In the genomic region with DNA sequence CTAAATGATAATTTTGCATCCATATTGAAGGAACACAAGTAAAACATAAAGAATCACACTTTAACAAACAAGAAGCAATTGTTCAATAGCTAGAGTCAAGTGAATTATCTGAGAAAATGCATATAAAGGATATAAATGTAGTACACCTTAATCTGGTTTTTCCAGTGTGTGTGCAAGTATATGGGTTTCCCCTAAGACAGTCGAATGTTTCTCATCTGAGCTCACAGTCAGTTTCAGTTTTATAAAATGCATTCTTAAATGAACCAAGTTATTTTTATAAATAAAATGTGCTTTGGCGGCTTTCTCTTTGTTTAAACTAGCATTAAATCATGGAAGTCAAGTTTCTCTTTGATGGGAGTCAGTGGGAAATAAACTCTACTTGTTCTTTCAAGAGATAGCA, we compare ENCODE assay signal across 22 cellular contexts.
DNase-seq lines count a peak whose midpoint lies in the region; ATAC-seq and TF ChIP-seq lines count a peak whose summit lies in the region.
"Had no signal": no experiment of that assay in that cellular context is flagged by ENCODE, and none has a peak within 500 bp of the region (broad histone marks: within the 10 kb centered on the region; RNA-seq: fewer than 3 reads in every experiment).

No MANE protein-coding gene starts in this region.

- TF ChIP-seq RAD21 in SK-N-SH (IDR thresholded peaks at IDR 0.05; ENCODE audit: low read length), result no peak

- no peaks in the 10 kb centered on the region for H3K27me3 ChIP-seq in SK-N-SH (ENCODE audit: insufficient read depth)
- H3K27me3 ChIP-seq in SU-DHL-6 (ENCODE audit: low read length), result no peaks in the 10 kb centered on the region
- H3K27me3 ChIP-seq: ascending aorta, cardiac muscle cell, foreskin keratinocyte had no signal

- H3K36me3 ChIP-seq in SK-N-SH (replicated peaks in 1 of 2; ENCODE audit: control insufficient read depth in 1 of 2, insufficient read depth in 2 of 2, low read length in 1 of 2) (peaks cover 0 to 5% of the 10 kb centered on the region in 2 experiments), SU-DHL-6 (ENCODE audit: low read length) (no peaks in the 10 kb centered on the region), mucosa of descending colon (ENCODE audit: low read depth) (no peaks in the 10 kb centered on the region)
- H3K36me3 ChIP-seq: ascending aorta, cardiac muscle cell had no signal

- intact Hi-C loops in posterior vena cava (cut with DNase I), result no loop called here
- intact Hi-C loops in mucosa of descending colon (cut with DNase I, micrococcal nuclease), result no loop called here

- H3K4me2 ChIP-seq in SK-N-SH (no peak overlapping the region), SU-DHL-6 (ENCODE audit: low read depth, low read length, poor library complexity, severe bottlenecking) (peak overlapping the region; percentile 24)

- H4K20me1 ChIP-seq in SK-N-SH (ENCODE audit: insufficient read depth) (no peaks in the 10 kb centered on the region), SU-DHL-6 (ENCODE audit: low read depth, low read length) (no peaks in the 10 kb centered on the region)

- no peak for TF ChIP-seq CTCF in SK-N-SH (IDR thresholded peaks at IDR 0.05)
- TF ChIP-seq CTCF in SU-DHL-6 (IDR thresholded peaks at IDR 0.05; ENCODE audit: insufficient read depth, low read length, poor library complexity, severe bottlenecking), result no peak
- TF ChIP-seq CTCF in mucosa of descending colon (IDR thresholded peaks at IDR 0.05), result no peak

- H3K27ac ChIP-seq in SK-N-SH (ENCODE audit: low read depth in 2 of 2, low read length in 1 of 2) (no peak overlapping the region), SU-DHL-6 (ENCODE audit: low read depth, low read length) (no peak overlapping the region)
- H3K27ac ChIP-seq: 22Rv1, ascending aorta, cardiac muscle cell, foreskin keratinocyte had no signal

- H3K9ac ChIP-seq in SK-N-SH (no peak overlapping the region), SU-DHL-6 (ENCODE audit: low read length) (no peak overlapping the region)

- DNase-seq in SK-N-SH (no peak), iris pigment epithelial cell (ENCODE audit: low read depth) (peak; percentile 45), posterior vena cava (ENCODE audit: low spot score) (no peak), mucosa of descending colon (no peak)
- DNase-seq: cortex of kidney; effector memory CD8-positive, alpha-beta T cell; foreskin keratinocyte; left cardiac atrium; mammary epithelial cell; NCI-H446 treated with DMSO at 0.1 percent for 48 hours; NCI-H82; Right ventricle myocardium superior; stimulated activated CD4-positive, alpha-beta T cell treated with anti-CD3 and anti-CD28 coated beads, Interleukin-4, amount 100 ng/mL, for 4 hours; stimulated activated naive B cell treated with anti-CD40 and anti-IgM and Interleukin-4, amounts not matched to agents 10 μg/mL and 1 μg/mL and 100 μg/mL, for 72 hours; T1000 had no signal

- H2AFZ ChIP-seq in SK-N-SH (ENCODE audit: low read depth) (0 out of 2 replicates have a peak overlapping the region, but pooled peaks have one; percentile 38), SU-DHL-6 (ENCODE audit: low read depth, low read length, severe bottlenecking) (no peak overlapping the region)

- POLR2A ChIA-PET in SK-N-SH (lab: Yijun Ruan, JAX), result no interaction called here

- no peaks in the 10 kb centered on the region for H3K79me2 ChIP-seq in SK-N-SH (ENCODE audit: insufficient read depth)
- no peaks in the 10 kb centered on the region for H3K79me2 ChIP-seq in SU-DHL-6 (ENCODE audit: insufficient read depth, low read length)

- H3K9me2 ChIP-seq in SK-N-SH, result no peaks in the 10 kb centered on the region
- no peaks in the 10 kb centered on the region for H3K9me2 ChIP-seq in SU-DHL-6 (replicated peaks; ENCODE audit: insufficient read depth, low read length)

- CTCF ChIA-PET in SK-N-SH (lab: Yijun Ruan, JAX), result interaction anchor here (1.4 to 11.6 kb wide), 2 partner anchors 79 to 785 kb away, joined by 4 to 77 read pairs; no protein-coding TSS in a partner anchor

- H3K9me3 ChIP-seq in SK-N-SH (no peaks in the 10 kb centered on the region), SU-DHL-6 (ENCODE audit: insufficient read depth, low read length) (no peaks in the 10 kb centered on the region), mucosa of descending colon (no peaks in the 10 kb centered on the region)
- H3K9me3 ChIP-seq: ascending aorta had no signal

- WGBS in SK-N-SH (ENCODE audit: low lambda C conversion rate), result 88% methylated on average over 2 of the region's 2 CpGs

- H3K4me1 ChIP-seq in SK-N-SH (ENCODE audit: control insufficient read depth in 1 of 2, insufficient read depth in 2 of 2, low read depth in 1 of 2, low read length in 1 of 2) (peaks cover 0 to 11% of the 10 kb centered on the region in 2 experiments; a peak in 1 of 4 replicates), mucosa of descending colon (ENCODE audit: low read depth) (no peaks in the 10 kb centered on the region)
- H3K4me1 ChIP-seq: ascending aorta, foreskin keratinocyte had no signal

- H3K4me3 ChIP-seq in SK-N-SH (ENCODE audit: low read depth in 2 of 2, low read length in 1 of 2) (no peak overlapping the region), SU-DHL-6 (ENCODE audit: insufficient read depth, low read length, poor library complexity, severe bottlenecking) (no peak overlapping the region), mucosa of descending colon (no peak overlapping the region)
- H3K4me3 ChIP-seq: ascending aorta, cardiac muscle cell had no signal

- no peaks in the 10 kb centered on the region for H3F3A ChIP-seq in SK-N-SH (replicated peaks; ENCODE audit: insufficient read depth)
- H3F3A ChIP-seq in SU-DHL-6 (ENCODE audit: insufficient read depth), result peaks cover 17% of the 10 kb centered on the region

- ATAC-seq in SK-N-SH treated with all-trans-retinoic acid at 6 μM for 48 hours, result no peak
- ATAC-seq in HG02885 (IDR thresholded peaks at IDR 0.05; ENCODE audit: poor library complexity, unreplicated experiment), result peak; percentile 53
- ATAC-seq in GM18870 (IDR thresholded peaks at IDR 0.05; ENCODE audit: unreplicated experiment), result no peak
- ATAC-seq in mucosa of descending colon, result no peak
- ATAC-seq: effector memory CD8-positive, alpha-beta T cell; foreskin keratinocyte; left cardiac atrium had no signal

- TF ChIP-seq EP300 in SK-N-SH (IDR thresholded peaks at IDR 0.05; ENCODE audit: borderline replicate concordance in 1 of 2, low read depth in 1 of 2, low read length in 1 of 2), result no peak

TF ChIP-seq in SK-N-SH, 30 proteins besides CTCF, POLR2A, EP300 and RAD21:
- TF ChIP-seq TEAD4 (IDR thresholded peaks at IDR 0.05; ENCODE audit: borderline replicate concordance, insufficient read depth) (no peak), SMC3 (IDR thresholded peaks at IDR 0.05; ENCODE audit: low read depth, low read length) (no peak), NFIC (IDR thresholded peaks at IDR 0.05; ENCODE audit: borderline replicate concordance) (no peak), SIN3A (IDR thresholded peaks at IDR 0.05; ENCODE audit: borderline replicate concordance, low read depth, low read length) (no peak), YY1 (IDR thresholded peaks at IDR 0.05; ENCODE audit: low read depth) (no peak), MEF2A (IDR thresholded peaks at IDR 0.05; ENCODE audit: borderline replicate concordance, low read depth) (no peak), POLR2AphosphoS5 (IDR thresholded peaks at IDR 0.05; ENCODE audit: low read depth, low read length) (no peak)
- TF ChIP-seq, protein P1, sequence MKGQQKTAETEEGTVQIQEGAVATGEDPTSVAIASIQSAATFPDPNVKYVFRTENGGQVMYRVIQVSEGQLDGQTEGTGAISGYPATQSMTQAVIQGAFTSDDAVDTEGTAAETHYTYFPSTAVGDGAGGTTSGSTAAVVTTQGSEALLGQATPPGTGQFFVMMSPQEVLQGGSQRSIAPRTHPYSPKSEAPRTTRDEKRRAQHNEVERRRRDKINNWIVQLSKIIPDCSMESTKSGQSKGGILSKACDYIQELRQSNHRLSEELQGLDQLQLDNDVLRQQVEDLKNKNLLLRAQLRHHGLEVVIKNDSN (IDR thresholded peaks at IDR 0.05; ENCODE audit: borderline replicate concordance, low read depth), result no peak

TF ChIP-seq in SK-N-SH treated with all-trans-retinoic acid at 6 μM for 48 hours, 23 proteins besides CTCF, POLR2A, EP300 and RAD21 (continues in another document):
- TF ChIP-seq ZNF70 (CRISPR knock-in tag; IDR thresholded peaks at IDR 0.05) (no peak), GLIS3 (CRISPR knock-in tag; IDR thresholded peaks at IDR 0.05) (no peak), PPARA (CRISPR knock-in tag; IDR thresholded peaks at IDR 0.05; ENCODE audit: borderline replicate concordance) (no peak)
- TF ChIP-seq, protein P2, sequence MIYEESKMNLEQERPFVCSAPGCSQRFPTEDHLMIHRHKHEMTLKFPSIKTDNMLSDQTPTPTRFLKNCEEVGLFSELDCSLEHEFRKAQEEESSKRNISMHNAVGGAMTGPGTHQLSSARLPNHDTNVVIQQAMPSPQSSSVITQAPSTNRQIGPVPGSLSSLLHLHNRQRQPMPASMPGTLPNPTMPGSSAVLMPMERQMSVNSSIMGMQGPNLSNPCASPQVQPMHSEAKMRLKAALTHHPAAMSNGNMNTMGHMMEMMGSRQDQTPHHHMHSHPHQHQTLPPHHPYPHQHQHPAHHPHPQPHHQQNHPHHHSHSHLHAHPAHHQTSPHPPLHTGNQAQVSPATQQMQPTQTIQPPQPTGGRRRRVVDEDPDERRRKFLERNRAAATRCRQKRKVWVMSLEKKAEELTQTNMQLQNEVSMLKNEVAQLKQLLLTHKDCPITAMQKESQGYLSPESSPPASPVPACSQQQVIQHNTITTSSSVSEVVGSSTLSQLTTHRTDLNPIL (CRISPR knock-in tag; IDR thresholded peaks at IDR 0.05; ENCODE audit: low read depth), result no peak
- TF ChIP-seq, protein P3, sequence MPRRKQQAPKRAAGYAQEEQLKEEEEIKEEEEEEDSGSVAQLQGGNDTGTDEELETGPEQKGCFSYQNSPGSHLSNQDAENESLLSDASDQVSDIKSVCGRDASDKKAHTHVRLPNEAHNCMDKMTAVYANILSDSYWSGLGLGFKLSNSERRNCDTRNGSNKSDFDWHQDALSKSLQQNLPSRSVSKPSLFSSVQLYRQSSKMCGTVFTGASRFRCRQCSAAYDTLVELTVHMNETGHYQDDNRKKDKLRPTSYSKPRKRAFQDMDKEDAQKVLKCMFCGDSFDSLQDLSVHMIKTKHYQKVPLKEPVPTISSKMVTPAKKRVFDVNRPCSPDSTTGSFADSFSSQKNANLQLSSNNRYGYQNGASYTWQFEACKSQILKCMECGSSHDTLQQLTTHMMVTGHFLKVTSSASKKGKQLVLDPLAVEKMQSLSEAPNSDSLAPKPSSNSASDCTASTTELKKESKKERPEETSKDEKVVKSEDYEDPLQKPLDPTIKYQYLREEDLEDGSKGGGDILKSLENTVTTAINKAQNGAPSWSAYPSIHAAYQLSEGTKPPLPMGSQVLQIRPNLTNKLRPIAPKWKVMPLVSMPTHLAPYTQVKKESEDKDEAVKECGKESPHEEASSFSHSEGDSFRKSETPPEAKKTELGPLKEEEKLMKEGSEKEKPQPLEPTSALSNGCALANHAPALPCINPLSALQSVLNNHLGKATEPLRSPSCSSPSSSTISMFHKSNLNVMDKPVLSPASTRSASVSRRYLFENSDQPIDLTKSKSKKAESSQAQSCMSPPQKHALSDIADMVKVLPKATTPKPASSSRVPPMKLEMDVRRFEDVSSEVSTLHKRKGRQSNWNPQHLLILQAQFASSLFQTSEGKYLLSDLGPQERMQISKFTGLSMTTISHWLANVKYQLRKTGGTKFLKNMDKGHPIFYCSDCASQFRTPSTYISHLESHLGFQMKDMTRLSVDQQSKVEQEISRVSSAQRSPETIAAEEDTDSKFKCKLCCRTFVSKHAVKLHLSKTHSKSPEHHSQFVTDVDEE (CRISPR knock-in tag; IDR thresholded peaks at IDR 0.05), result no peak
